ENCODE assay signal across 34 cellular contexts in genomic region chr12:68877583-68877982, GRCh38.
"Had no signal": no experiment of that assay in that cellular context is flagged by ENCODE, and none has a peak within 500 bp of the region (broad histone marks: within the 10 kb centered on the region; RNA-seq: fewer than 3 reads in every experiment).

No MANE protein-coding gene starts in this region.

- H3K36me3 ChIP-seq: MG63 had no signal

- H3K4me2 ChIP-seq: KMS-11 had no signal

- H3K27ac ChIP-seq: KMS-11 had no signal

- H3K27me3 ChIP-seq: MG63 had no signal

- H3K4me3 ChIP-seq: MG63 had no signal

- DNase-seq: Karpas-422, Kasumi-1, MG63, MM.1S, MV-4-11, NCI-H1048, NCI-H1092, NCI-H1092 treated with DMSO at 0.1 percent for 48 hours, NCI-H1105, NCI-H1105 treated with DMSO at 0.1 percent for 48 hours, NCI-H1417, NCI-H1417 treated with DMSO at 0.1 percent for 48 hours, NCI-H1436, NCI-H1436 treated with DMSO at 0.1 percent for 48 hours, NCI-H146, NCI-H1694, NCI-H1694 treated with DMSO at 0.1 percent for 48 hours, NCI-H187, NCI-H187 treated with DMSO at 0.1 percent for 48 hours, NCI-H1930, NCI-H2029, NCI-H2029 treated with DMSO at 0.1 percent for 48 hours, NCI-H2081, NCI-H2081 treated with DMSO at 0.1 percent for 48 hours, NCI-H2107, NCI-H2171, NCI-H2171 treated with DMSO at 0.1 percent for 48 hours, NCI-H2227 treated with DMSO at 0.1 percent for 48 hours, NCI-H226, NCI-H345, NCI-H446, NCI-H446 treated with DMSO at 0.1 percent for 48 hours, NCI-H510A had no signal
